In the genomic region with DNA sequence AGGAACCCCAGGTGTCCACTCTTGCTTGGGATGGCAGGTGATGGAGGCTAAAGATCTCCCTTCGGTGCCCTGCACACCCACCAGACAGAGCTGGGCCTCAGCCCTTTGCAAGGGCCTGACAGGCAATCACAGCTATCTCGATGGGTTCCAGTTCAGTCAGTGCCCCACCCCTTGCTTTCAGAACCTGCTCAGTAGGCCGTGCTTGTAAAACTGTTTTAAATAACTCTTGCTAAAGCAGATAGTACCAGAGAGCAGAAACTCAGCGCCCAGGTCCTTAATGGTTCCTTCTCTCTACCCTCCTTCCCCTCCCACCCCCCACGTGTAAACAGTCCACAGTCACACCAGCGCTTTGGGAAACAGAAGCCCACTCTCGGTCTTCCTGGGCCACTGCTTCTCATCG, we compare ENCODE assay signal across 15 cellular contexts. TPM values are rescaled to one million over a fixed set of nuclear protein-coding genes. Genes with fewer than 3 reads are reported as not detected.
A peak's percentile ranks its signal among the peaks of the same experiment; 100 is the strongest.
DNase-seq lines count a peak whose midpoint lies in the region; ATAC-seq and TF ChIP-seq lines count a peak whose summit lies in the region.
"Had no signal": no experiment of that assay in that cellular context is flagged by ENCODE, and none has a peak within 500 bp of the region (broad histone marks: within the 10 kb centered on the region; RNA-seq: fewer than 3 reads in every experiment).

No MANE protein-coding gene starts in this region.

- no peak for TF ChIP-seq CTCF in CD8-positive, alpha-beta T cell (IDR thresholded peaks at IDR 0.05)
- no peak for TF ChIP-seq CTCF in MM.1S (IDR thresholded peaks at IDR 0.05; ENCODE audit: low read length)
- no peak for TF ChIP-seq CTCF in neural progenitor cell (IDR thresholded peaks at IDR 0.05)
- TF ChIP-seq CTCF in mammary epithelial cell (conservative IDR thresholded peaks at IDR 0.05 in 1 of 2, IDR thresholded peaks at IDR 0.05 in 1 of 2; ENCODE audit: extremely low read depth in 1 of 2, insufficient read depth in 1 of 2, low read depth in 1 of 2, low read length in 2 of 2): no peak
- TF ChIP-seq CTCF in tibial artery (IDR thresholded peaks at IDR 0.05): no peak

- ATAC-seq in CD8-positive, alpha-beta T cell: no peak
- ATAC-seq: foreskin keratinocyte had no signal

- no peak overlapping the region for H3K27ac ChIP-seq in CD8-positive, alpha-beta T cell (ENCODE audit: low read depth, low read length)
- H3K27ac ChIP-seq in MM.1S (ENCODE audit: low read length): no peak overlapping the region
- peak overlapping the region; percentile 92 for H3K27ac ChIP-seq in epithelial cell of prostate
- H3K27ac ChIP-seq in neural progenitor cell: no peak overlapping the region
- H3K27ac ChIP-seq in mammary epithelial cell (ENCODE audit: insufficient read depth, low read depth, low read length): no peak overlapping the region
- no peak overlapping the region for H3K27ac ChIP-seq in tibial artery
- H3K27ac ChIP-seq: foreskin keratinocyte, HL-60 had no signal

- H3F3A ChIP-seq in MM.1S (ENCODE audit: insufficient read depth, low read length) (no peaks in the 10 kb centered on the region), neural progenitor cell (ENCODE audit: low read depth) (peaks cover 11% of the 10 kb centered on the region)

- H3K27ac Mint-ChIP-seq in CD8-positive, alpha-beta T cell: no peak overlapping the region
- H3K27ac Mint-ChIP-seq in neural progenitor cell: peak overlapping the region; percentile 30

- H3K4me3 Mint-ChIP-seq in CD8-positive, alpha-beta T cell: peak overlapping the region; percentile 72
- peak overlapping the region; percentile 57 for H3K4me3 Mint-ChIP-seq in neural progenitor cell

- 98% methylated on average over 8 of the region's 8 CpGs for WGBS in mammary epithelial cell (ENCODE audit: low coverage, missing lambda C conversion rate)

- no peaks in the 10 kb centered on the region for H3K9me3 ChIP-seq in CD8-positive, alpha-beta T cell (ENCODE audit: low read length)
- H3K9me3 ChIP-seq in MM.1S (replicated peaks; ENCODE audit: insufficient read depth, low read length) (no peaks in the 10 kb centered on the region), neural progenitor cell (ENCODE audit: low read depth) (no peaks in the 10 kb centered on the region), mammary epithelial cell (replicated peaks; ENCODE audit: insufficient read depth, low read length) (no peaks in the 10 kb centered on the region), tibial artery (no peaks in the 10 kb centered on the region)

- H3K4me1 Mint-ChIP-seq in CD8-positive, alpha-beta T cell (ENCODE audit: low read depth): peaks cover 7% of the 10 kb centered on the region
- H3K4me1 Mint-ChIP-seq in neural progenitor cell: peaks cover 17% of the 10 kb centered on the region

- H3K27me3 ChIP-seq in CD8-positive, alpha-beta T cell (ENCODE audit: insufficient read depth, low read length): no peaks in the 10 kb centered on the region
- H3K27me3 ChIP-seq in MM.1S (replicated peaks; ENCODE audit: insufficient read depth, low read length) (peaks cover 8% of the 10 kb centered on the region), neural progenitor cell (no peaks in the 10 kb centered on the region), mammary epithelial cell (ENCODE audit: insufficient read depth, low read length) (no peaks in the 10 kb centered on the region), tibial artery (peaks cover 0 to 42% of the 10 kb centered on the region in 2 donors)
- H3K27me3 ChIP-seq: foreskin keratinocyte had no signal

- H3K27me3 Mint-ChIP-seq in CD8-positive, alpha-beta T cell (ENCODE audit: low read depth): no peaks in the 10 kb centered on the region
- H3K27me3 Mint-ChIP-seq in neural progenitor cell (ENCODE audit: insufficient read depth, low read depth): peaks cover 10% of the 10 kb centered on the region

- H3K79me2 ChIP-seq in MM.1S (ENCODE audit: low read length): no peaks in the 10 kb centered on the region
- H3K79me2 ChIP-seq in neural progenitor cell (ENCODE audit: low read depth): no peaks in the 10 kb centered on the region
- no peaks in the 10 kb centered on the region for H3K79me2 ChIP-seq in mammary epithelial cell (ENCODE audit: insufficient read depth, low read length)

- BruUV-seq in mammary epithelial cell (replicated peaks; lab: Mats Ljungman, UMichigan): no TSS peak

- H3K9ac ChIP-seq in MM.1S (ENCODE audit: low read length) (no peak overlapping the region), neural progenitor cell (no peak overlapping the region), mammary epithelial cell (ENCODE audit: insufficient read depth, low read length) (no peak overlapping the region)

- peaks cover 8% of the 10 kb centered on the region for H3K4me1 ChIP-seq in CD8-positive, alpha-beta T cell (ENCODE audit: insufficient read depth, low read length)
- H3K4me1 ChIP-seq in MM.1S (ENCODE audit: low read length) (peaks cover 4% of the 10 kb centered on the region; the same call in 1 of the 2 replicates), neural progenitor cell (peaks cover 3% of the 10 kb centered on the region), mammary epithelial cell (ENCODE audit: insufficient read depth, low read length) (peaks cover 29% of the 10 kb centered on the region), tibial artery (peaks cover 0 to 21% (median 8%) of the 10 kb centered on the region in 4 donors)

- DNase-seq in CD8-positive, alpha-beta T cell: no peak
- DNase-seq in MM.1S (no peak), epithelial cell of prostate (ENCODE audit: low read depth, low spot score) (no peak), neural progenitor cell (ENCODE audit: low spot score) (no peak), mammary epithelial cell (no peak), tibial artery (no peak), NCI-H1092 (lab: John Stamatoyannopoulos, UW) (no peak)
- DNase-seq: foreskin keratinocyte; GF-D8; islet precursor cell; SHP77 treated with DMSO at 0.1 percent for 48 hours; stimulated activated CD4-positive, alpha-beta T cell treated with anti-CD3 and anti-CD28 coated beads, Interleukin-4, amount 100 ng/mL, for 4 hours; stimulated activated naive CD4-positive, alpha-beta T cell treated with Interleukin-2 at 50 U/mL for 16 hours had no signal

- no peaks in the 10 kb centered on the region for H4K20me1 ChIP-seq in MM.1S (ENCODE audit: insufficient read depth, low read length)
- no peaks in the 10 kb centered on the region for H4K20me1 ChIP-seq in neural progenitor cell (ENCODE audit: low read depth)
- H4K20me1 ChIP-seq in mammary epithelial cell (ENCODE audit: insufficient read depth, low read length): no peaks in the 10 kb centered on the region

- dilution Hi-C loops in mammary epithelial cell (cut with HindIII; ENCODE audit: low sequenced_read_pairs): no loop called here

- POLR2A ChIA-PET in CD8-positive, alpha-beta T cell (lab: Charles Lee): no interaction called here

- H3K9me3 Mint-ChIP-seq in CD8-positive, alpha-beta T cell: no peaks in the 10 kb centered on the region
- H3K9me3 Mint-ChIP-seq in neural progenitor cell: no peaks in the 10 kb centered on the region

- in situ Hi-C loops in mammary epithelial cell (cut with MboI; ENCODE audit: low sequenced_read_pairs in 2 of 2): no loop called here

- H3K4me2 ChIP-seq in MM.1S (ENCODE audit: low read depth, low read length): no peak overlapping the region
- no peak overlapping the region for H3K4me2 ChIP-seq in neural progenitor cell
- H3K4me2 ChIP-seq in mammary epithelial cell (ENCODE audit: insufficient read depth, low read depth, low read length): no peak overlapping the region

- intact Hi-C loops in CD8-positive, alpha-beta T cell (cut with DNase I, micrococcal nuclease): no loop called here
- intact Hi-C loops in mammary epithelial cell (cut with micrococcal nuclease): no loop called here
- intact Hi-C loops in tibial artery (cut with DNase I; ENCODE audit: low total_unique reads): no loop called here

- H3K36me3 ChIP-seq in CD8-positive, alpha-beta T cell (ENCODE audit: insufficient read depth, low read length): no peaks in the 10 kb centered on the region
- H3K36me3 ChIP-seq in MM.1S (replicated peaks; ENCODE audit: insufficient read depth, low read length) (no peaks in the 10 kb centered on the region), neural progenitor cell (no peaks in the 10 kb centered on the region), mammary epithelial cell (ENCODE audit: insufficient read depth, low read length) (peaks cover 12% of the 10 kb centered on the region), tibial artery (peaks cover 0 to 27% (median 0%) of the 10 kb centered on the region in 3 donors)

- peak overlapping the region; percentile 96 for H2AFZ ChIP-seq in MM.1S (ENCODE audit: low read length)
- H2AFZ ChIP-seq in neural progenitor cell (replicated peaks): no peak overlapping the region
- H2AFZ ChIP-seq in mammary epithelial cell (ENCODE audit: low read depth, low read length): no peak overlapping the region

- H3K36me3 Mint-ChIP-seq in CD8-positive, alpha-beta T cell: no peaks in the 10 kb centered on the region
- no peaks in the 10 kb centered on the region for H3K36me3 Mint-ChIP-seq in neural progenitor cell

- CTCF ChIA-PET in CD8-positive, alpha-beta T cell (lab: Charles Lee): interaction anchor here (0.9 to 3.2 kb wide), 23 partner anchors 10 to 444 kb away, joined by 3 to 24 read pairs (median 7); partner anchors contain the start of genes TAF8 and TOMM6
- CTCF ChIA-PET in mammary epithelial cell (lab: Charles Lee; ENCODE audit: low non-redundant PET): no interaction called here

- H3K9me2 ChIP-seq in MM.1S (replicated peaks; ENCODE audit: insufficient read depth, low read length): no peaks in the 10 kb centered on the region

- no peak overlapping the region for H3K4me3 ChIP-seq in CD8-positive, alpha-beta T cell (ENCODE audit: low read depth, low read length)
- no peak overlapping the region for H3K4me3 ChIP-seq in MM.1S (ENCODE audit: low read length)
- H3K4me3 ChIP-seq in neural progenitor cell: no peak overlapping the region
- H3K4me3 ChIP-seq in mammary epithelial cell (replicated peaks in 1 of 3; ENCODE audit: insufficient read depth in 1 of 3, low read depth in 2 of 3, low read length in 3 of 3): no peak overlapping the region
- H3K4me3 ChIP-seq in tibial artery: no peak overlapping the region

RNA-seq across cellular contexts. Expression of gene C6orf132, which starts 39.2 kb away (rescaled TPM):
- under 1 TPM; 0.05 to 0.06 TPM for total RNA-seq in CD8-positive, alpha-beta T cell
- 1.2 and 1.8 TPM in 2 replicates for total RNA-seq in neural progenitor cell (ENCODE audit: low replicate concordance)
- 10 to 100 TPM; 10.3 to 42.4 TPM for total RNA-seq in mammary epithelial cell
- 9.5 TPM for polyA plus RNA-seq in mammary epithelial cell
- polyA minus RNA-seq in mammary epithelial cell: 27.8 TPM
- total RNA-seq: H4 had no signal

RNA-seq across cellular contexts. Expression of gene TAF8, which starts 52.9 kb away (rescaled TPM):
- 10 to 100 TPM; 24.6 to 33.3 TPM for total RNA-seq in CD8-positive, alpha-beta T cell
- total RNA-seq in neural progenitor cell (ENCODE audit: low replicate concordance): 38.0 and 43.8 TPM in 2 replicates
- total RNA-seq in mammary epithelial cell: 10 to 100 TPM; 12.8 to 23.5 TPM
- polyA plus RNA-seq in mammary epithelial cell: 27.1 TPM
- polyA minus RNA-seq in mammary epithelial cell: 32.3 TPM
